ENCODE assay signal across 22 cellular contexts in genomic region chr12:72889791-72890190, GRCh38.
"Had no signal": no experiment of that assay in that cellular context is flagged by ENCODE, and none has a peak within 500 bp of the region (broad histone marks: within the 10 kb centered on the region; RNA-seq: fewer than 3 reads in every experiment).

No MANE protein-coding gene starts in this region.

- H3K9me3 ChIP-seq: SJSA1, SK-N-SH had no signal

- H3K9ac ChIP-seq: SK-N-SH had no signal

- H3K27ac ChIP-seq: SJSA1 had no signal

- FAIRE-seq: RCC 7860 had no signal

- H3K27me3 ChIP-seq: SJSA1 had no signal

- H3K4me3 ChIP-seq: SJSA1 had no signal

- H3K36me3 ChIP-seq: SJSA1 had no signal

- DNase-seq: KBM-7, MV-4-11, NCI-H1048, NCI-H1105, NCI-H1417 treated with DMSO at 0.1 percent for 48 hours, NCI-H187, NCI-H2029, NCI-H2081 treated with DMSO at 0.1 percent for 48 hours, NCI-H2171, NCI-H226, NCI-H446, NCI-H510A, NCI-H524 treated with DMSO at 0.1 percent for 48 hours, NCI-H69, NCI-H774, Right ventricle myocardium superior, RPMI8226, SIG-M5, SK-N-SH, SW 1271 had no signal

- H3K4me1 ChIP-seq: SJSA1 had no signal
